21 cellular contexts compared by ENCODE assay signal in genomic region chr18:28485210-28485801, GRCh38.
"Had no signal": no experiment of that assay in that cellular context is flagged by ENCODE, and none has a peak within 500 bp of the region (broad histone marks: within the 10 kb centered on the region; RNA-seq: fewer than 3 reads in every experiment).

No MANE protein-coding gene starts in this region.

- H3K4me1 Mint-ChIP-seq: activated CD8-positive, alpha-beta memory T cell treated with anti-CD3 and anti-CD28 coated beads, Interleukin-2, amount 10 ng/mL, durations not matched to agents 7 days and 5 days; brain; endodermal cell; naive thymus-derived CD8-positive, alpha-beta T cell; stimulated activated effector memory CD8-positive, alpha-beta T cell treated with anti-CD3 and anti-CD28 coated beads, Interleukin-12 subunit alpha, Interleukin-12 subunit beta, amount 100 ng/mL, for 72 hours had no signal

- H3K4me3 Mint-ChIP-seq: activated CD8-positive, alpha-beta memory T cell treated with anti-CD3 and anti-CD28 coated beads, Interleukin-2, amount 10 ng/mL, durations not matched to agents 7 days and 5 days; activated T-cell treated with anti-CD3 and anti-CD28 coated beads, Interleukin-2, amount 50 U/mL, for 24 hours; brain; endodermal cell; naive thymus-derived CD8-positive, alpha-beta T cell; stimulated activated effector memory CD8-positive, alpha-beta T cell treated with anti-CD3 and anti-CD28 coated beads, Interleukin-12 subunit alpha, Interleukin-12 subunit beta, amount 100 ng/mL, for 72 hours had no signal

- H3K4me3 ChIP-seq: lower lobe of right lung, tibial artery, uterus had no signal

- H3K9me3 Mint-ChIP-seq: endodermal cell had no signal

- H3K9me3 ChIP-seq: lower lobe of right lung, tibial artery, uterus had no signal

- H3K27ac ChIP-seq: lower lobe of right lung, tibial artery, uterus had no signal

- H3K27me3 Mint-ChIP-seq: activated CD8-positive, alpha-beta memory T cell treated with anti-CD3 and anti-CD28 coated beads, Interleukin-2, amount 10 ng/mL, durations not matched to agents 7 days and 5 days; activated T-cell treated with anti-CD3 and anti-CD28 coated beads, Interleukin-2, amount 50 U/mL, for 24 hours; brain; naive thymus-derived CD8-positive, alpha-beta T cell; progenitor cell of endocrine pancreas had no signal

- H3K27ac Mint-ChIP-seq: activated CD8-positive, alpha-beta memory T cell treated with anti-CD3 and anti-CD28 coated beads, Interleukin-2, amount 10 ng/mL, durations not matched to agents 7 days and 5 days; activated naive CD4-positive, alpha-beta T cell treated with anti-CD3 and anti-CD28 coated beads, Interleukin-2, amount 50 U/mL, for 72 hours; activated T-cell treated with anti-CD3 and anti-CD28 coated beads, Interleukin-2, amount 50 U/mL, for 24 hours; brain; endodermal cell; naive thymus-derived CD8-positive, alpha-beta T cell; progenitor cell of endocrine pancreas; stimulated activated effector memory CD8-positive, alpha-beta T cell treated with anti-CD3 and anti-CD28 coated beads, Interleukin-12 subunit alpha, Interleukin-12 subunit beta, amount 100 ng/mL, for 72 hours had no signal

- H3K36me3 ChIP-seq: lower lobe of right lung, tibial artery, uterus had no signal

- DNase-seq: activated CD4-positive, alpha-beta T cell treated with anti-CD3 and anti-CD28 coated beads, Interleukin-2, amount 50 U/mL, for 48 hours; activated CD4-positive, CD25-positive, alpha-beta regulatory T cell treated with anti-CD3 and anti-CD28 coated beads, Interleukin-2, amount 50 U/mL, for 72 hours; activated CD8-positive, alpha-beta memory T cell treated with anti-CD3 and anti-CD28 coated beads, Interleukin-2, amount 10 ng/mL, durations not matched to agents 7 days and 5 days; activated effector memory CD4-positive, alpha-beta T cell treated with Interleukin-2 at 50 U/mL for 16 hours; activated T-cell treated with anti-CD3 and anti-CD28 coated beads, Interleukin-2, amount 50 U/mL, for 24 hours; amniotic stem cell; dermis blood vessel endothelial cell; endodermal cell; glutamatergic neuron; immature natural killer cell; left cardiac atrium; lower lobe of right lung; naive thymus-derived CD8-positive, alpha-beta T cell; occipital lobe; right cardiac atrium; tibial artery; uterus had no signal

- H3K36me3 Mint-ChIP-seq: activated CD8-positive, alpha-beta memory T cell treated with anti-CD3 and anti-CD28 coated beads, Interleukin-2, amount 10 ng/mL, durations not matched to agents 7 days and 5 days; brain; stimulated activated effector memory CD8-positive, alpha-beta T cell treated with anti-CD3 and anti-CD28 coated beads, Interleukin-12 subunit alpha, Interleukin-12 subunit beta, amount 100 ng/mL, for 72 hours had no signal

- ATAC-seq: activated CD8-positive, alpha-beta memory T cell treated with anti-CD3 and anti-CD28 coated beads, Interleukin-2, amount 10 ng/mL, durations not matched to agents 7 days and 5 days; activated naive CD4-positive, alpha-beta T cell treated with anti-CD3 and anti-CD28 coated beads, Interleukin-2, amount 50 U/mL, for 72 hours; left cardiac atrium; lower lobe of right lung; naive thymus-derived CD8-positive, alpha-beta T cell; right cardiac atrium; stimulated activated effector memory CD8-positive, alpha-beta T cell treated with anti-CD3 and anti-CD28 coated beads, Interleukin-12 subunit alpha, Interleukin-12 subunit beta, amount 100 ng/mL, for 72 hours had no signal

- H3K4me1 ChIP-seq: lower lobe of right lung, tibial artery, uterus had no signal

- H3K27me3 ChIP-seq: tibial artery, uterus had no signal
